Comparison of ENCODE assay signal across 8 cellular contexts in genomic region chr12:1690578-1691122, GRCh38. TPM values are rescaled to one million over a fixed set of nuclear protein-coding genes. Genes with fewer than 3 reads are reported as not detected.
A peak's percentile ranks its signal among the peaks of the same experiment; 100 is the strongest.
DNase-seq lines count a peak whose midpoint lies in the region; ATAC-seq, FAIRE-seq and TF ChIP-seq lines count a peak whose summit lies in the region.

Gene ADIPOR2, plus strand, starts transcription at chr12:1691070. Its CDS starts 63,274 bp downstream, at chr12:1754344.

- H3K79me2 ChIP-seq in OCI-LY3 (ENCODE audit: low read length) = peaks cover 46% of the 10 kb centered on the region
- peaks cover 43% of the 10 kb centered on the region for H3K79me2 ChIP-seq in endothelial cell of umbilical vein (ENCODE audit: control insufficient read depth, insufficient read depth, low read length)

- peak; percentile 83 for FAIRE-seq in endothelial cell of umbilical vein (lab: Jason Lieb, UNC)

- ATAC-seq in GM21526 (IDR thresholded peaks at IDR 0.05; ENCODE audit: low FRiP score, unreplicated experiment) = peak; percentile 92

- H3K9me3 ChIP-seq in OCI-LY3 (ENCODE audit: insufficient read depth, low read length) (no peaks in the 10 kb centered on the region), endothelial cell of umbilical vein (replicated peaks; ENCODE audit: control insufficient read depth, insufficient read depth, low read length) (no peaks in the 10 kb centered on the region)

- H3K4me3 ChIP-seq in OCI-LY3 (ENCODE audit: low read length) (peak within 1 kb of the TSS; percentile 91), endothelial cell of umbilical vein (replicated peaks in 1 of 3; ENCODE audit: insufficient read depth in 1 of 3, low read depth in 1 of 3, low read length in 3 of 3) (peak within 1 kb of the TSS; percentile 72 to 95 (median 90))

- peaks cover 21% of the 10 kb centered on the region for H3K4me1 ChIP-seq in OCI-LY3 (ENCODE audit: low read length)
- peaks cover 14% of the 10 kb centered on the region for H3K4me1 ChIP-seq in endothelial cell of umbilical vein (ENCODE audit: control insufficient read depth, extremely low read depth, insufficient read depth, low read length)

- H3K9me1 ChIP-seq in endothelial cell of umbilical vein (replicated peaks; ENCODE audit: control insufficient read depth, extremely low read depth, insufficient read depth, low read length) = no peaks in the 10 kb centered on the region

- CTCF ChIA-PET in endothelial cell of umbilical vein (lab: Charles Lee) = interaction anchor here (0.9 to 3.0 kb wide), 9 partner anchors 9 to 100 kb away, joined by 3 to 17 read pairs (median 7); no protein-coding TSS in a partner anchor

- H3K4me2 ChIP-seq in OCI-LY3 (ENCODE audit: low read length) (peak within 1 kb of the TSS; percentile 86), endothelial cell of umbilical vein (ENCODE audit: insufficient read depth, low read length) (peak within 1 kb of the TSS; percentile 91)

- peak; percentile 91 for TF ChIP-seq POLR2A in endothelial cell of umbilical vein (IDR thresholded peaks at IDR 0.05; ENCODE audit: low read depth, low read length)

- H3K27me3 ChIP-seq in OCI-LY3 (ENCODE audit: low read depth, low read length) (peaks cover 2% of the 10 kb centered on the region; the same call in 1 of the 2 replicates), endothelial cell of umbilical vein (ENCODE audit: control insufficient read depth in 2 of 2, insufficient read depth in 2 of 2, low read length in 2 of 2) (no peaks in the 10 kb centered on the region)

- H3K27ac ChIP-seq in OCI-LY3 (ENCODE audit: low read length) (peak within 1 kb of the TSS; percentile 78), endothelial cell of umbilical vein (ENCODE audit: insufficient read depth, low read depth, low read length) (peak within 1 kb of the TSS; percentile 93)

- POLR2A ChIA-PET in endothelial cell of umbilical vein (lab: Charles Lee) = interaction anchor here (1.1 to 2.0 kb wide), 5 partner anchors 9 to 233 kb away, joined by 3 to 7 read pairs (median 3); no protein-coding TSS in a partner anchor

- intact Hi-C loops in endothelial cell of umbilical vein (cut with micrococcal nuclease) = loop anchor here (1.0 to 2.0 kb wide), 4 partner anchors 9 to 101 kb away; no protein-coding TSS in a partner anchor

- dilution Hi-C loops in endothelial cell of umbilical vein (cut with MboI; ENCODE audit: extremely low pct_ligation_motif_present, low sequenced_read_pairs) = no loop called here

- H2AFZ ChIP-seq in OCI-LY3 (ENCODE audit: low read depth, low read length) (peak within 1 kb of the TSS; percentile 73), endothelial cell of umbilical vein (ENCODE audit: low read depth, low read length) (peak within 1 kb of the TSS; percentile 65)

- DNase-seq in DMS 273 (lab: John Stamatoyannopoulos, UW; ENCODE audit: unreplicated experiment) (peak; percentile 97), HuH-7.5 (ENCODE audit: low spot score) (peak; percentile 92), endothelial cell of umbilical vein (ENCODE audit: low read depth, low spot score) (peak; percentile 94), midbrain (lab: John Stamatoyannopoulos, UW) (peak; percentile 96)
- DNase-seq in activated CD8-positive, alpha-beta memory T cell treated with anti-CD3 and anti-CD28 coated beads, Interleukin-2, amount 50 U/mL, for 48 hours = peak; percentile 98
- peak; percentile 92 to 93 for DNase-seq in stimulated activated CD8-positive, alpha-beta memory T cell treated with anti-CD3 and anti-CD28 coated beads, Interleukin-15, amount 100 ng/mL, for 48 hours (ENCODE audit: low read depth in 2 of 2)

- H3K36me3 ChIP-seq in OCI-LY3 (replicated peaks; ENCODE audit: low read depth, low read length) = peaks cover 4% of the 10 kb centered on the region
- no peaks in the 10 kb centered on the region for H3K36me3 ChIP-seq in endothelial cell of umbilical vein (ENCODE audit: control insufficient read depth in 2 of 2, extremely low read depth in 1 of 2, insufficient read depth in 2 of 2, low read length in 2 of 2)

- TF ChIP-seq CTCF in OCI-LY3 (IDR thresholded peaks at IDR 0.05; ENCODE audit: low read depth, low read length) (no peak), endothelial cell of umbilical vein (IDR thresholded peaks at IDR 0.05; ENCODE audit: extremely low read depth in 1 of 2, insufficient read depth in 1 of 2, low read depth in 1 of 2, low read length in 2 of 2) (no peak)

- H3K9ac ChIP-seq in OCI-LY3 (ENCODE audit: low read length) = peak within 1 kb of the TSS; percentile 82
- H3K9ac ChIP-seq in endothelial cell of umbilical vein (replicated peaks; ENCODE audit: extremely low read depth, insufficient read depth, low read length) = peak within 1 kb of the TSS; percentile 91

- H4K20me1 ChIP-seq in OCI-LY3 (ENCODE audit: insufficient read depth, low read length) (peaks cover 31% of the 10 kb centered on the region), endothelial cell of umbilical vein (replicated peaks; ENCODE audit: control insufficient read depth, extremely low read depth, insufficient read depth, low read length) (no peaks in the 10 kb centered on the region)

- TSS peak; percentile 99 for BruUV-seq in endothelial cell of umbilical vein (replicated peaks; lab: Mats Ljungman, UMichigan)

TF ChIP-seq in endothelial cell of umbilical vein, 7 proteins besides CTCF, POLR2A, EP300 and RAD21:
- TF ChIP-seq FOS (IDR thresholded peaks at IDR 0.05; ENCODE audit: borderline replicate concordance, insufficient read depth, low read length) (no peak), MAX (IDR thresholded peaks at IDR 0.05; ENCODE audit: insufficient read depth, insufficient read length) (peak; percentile 74), GATA2 (IDR thresholded peaks at IDR 0.05; ENCODE audit: insufficient read depth, insufficient read length, low read depth, low read length) (no peak), JUN (IDR thresholded peaks at IDR 0.05; ENCODE audit: borderline replicate concordance, insufficient read depth, insufficient read length, low read depth) (no peak), POLR2AphosphoS5 (IDR thresholded peaks at IDR 0.05; ENCODE audit: insufficient read depth, low read depth, low read length) (peak; percentile 82), MYC (IDR thresholded peaks at IDR 0.05; ENCODE audit: low read depth, low read length) (no peak), EZH2 (IDR thresholded peaks at IDR 0.05; ENCODE audit: borderline replicate concordance, low read depth, low read length, severe bottlenecking) (no peak)

RNA-seq across cellular contexts. Expression of gene ADIPOR2, which starts in this region (rescaled TPM):
- 57.3 and 59.4 TPM in 2 replicates for total RNA-seq in endothelial cell of umbilical vein
- polyA plus RNA-seq in endothelial cell of umbilical vein = 20.7 and 22.5 TPM in 2 replicates
- 22.4 and 24.0 TPM in 2 replicates for polyA plus RNA-seq in endothelial cell of umbilical vein (2011; cell fraction: cytosol; rRNA removed)
- polyA plus RNA-seq in endothelial cell of umbilical vein (2011; cell fraction: nucleus; rRNA removed) = 34.1 and 36.6 TPM in 2 replicates
- polyA plus RNA-seq in endothelial cell of umbilical vein (2012) = 30.4 and 36.7 TPM in 2 replicates
- polyA minus RNA-seq in endothelial cell of umbilical vein = 54.4 and 56.2 TPM in 2 replicates
- polyA minus RNA-seq in endothelial cell of umbilical vein (2011; cell fraction: cytosol; rRNA and poly(A)+ RNA removed) = 29.5 TPM
- 34.4 and 59.3 TPM in 2 replicates for polyA minus RNA-seq in endothelial cell of umbilical vein (2011; cell fraction: nucleus; rRNA and poly(A)+ RNA removed)

Comparison
In these comparisons a context has a peak if more than half of its experiments do, and no peak if none do; other contexts are left out.
1. Peak in every context shown above with its lines: DNase-seq, ATAC-seq, H3K4me3 ChIP-seq and H3K27ac ChIP-seq.